In genomic region chr15:34644061-34644460, GRCh38 we compare ENCODE assay signal across 11 cellular contexts.
A peak's percentile ranks its signal among the peaks of the same experiment; 100 is the strongest.
DNase-seq lines count a peak whose midpoint lies in the region; ATAC-seq, FAIRE-seq and TF ChIP-seq lines count a peak whose summit lies in the region.
"Had no signal": no experiment of that assay in that cellular context is flagged by ENCODE, and none has a peak within 500 bp of the region (broad histone marks: within the 10 kb centered on the region; RNA-seq: fewer than 3 reads in every experiment).

No MANE protein-coding gene starts in this region.

- no peaks in the 10 kb centered on the region for H3K27me3 ChIP-seq in bronchial epithelial cell (ENCODE audit: control insufficient read depth, insufficient read depth, low read length)

- DNase-seq in AG10803 (ENCODE audit: low read depth) (peak; percentile 77), LHCN-M2 (ENCODE audit: low read depth) (peak; percentile 88), bronchial epithelial cell (ENCODE audit: low read depth) (peak; percentile 79), kidney tubule cell (ENCODE audit: low spot score) (peak; percentile 83), NCI-H187 (lab: John Stamatoyannopoulos, UW) (no peak), NCI-H2227 (lab: John Stamatoyannopoulos, UW; ENCODE audit: unreplicated experiment) (no peak), putamen (ENCODE audit: low spot score) (no peak)
- DNase-seq: activated CD4-positive, alpha-beta T cell treated with anti-CD3 and anti-CD28 coated beads for 4 hours had no signal

- no peak for FAIRE-seq in bronchial epithelial cell (lab: Jason Lieb, UNC)
- FAIRE-seq: G401.6 had no signal

- TF ChIP-seq CTCF in AG10803 (conservative IDR thresholded peaks at IDR 0.05; ENCODE audit: low read length) (no peak), bronchial epithelial cell (IDR thresholded peaks at IDR 0.05; ENCODE audit: insufficient read depth, low read length, severe bottlenecking) (no peak)

- H3K36me3 ChIP-seq in bronchial epithelial cell (ENCODE audit: control insufficient read depth, insufficient read depth, low read length): no peaks in the 10 kb centered on the region

- H3K4me3 ChIP-seq in AG10803 (ENCODE audit: low read length) (no peak overlapping the region), bronchial epithelial cell (ENCODE audit: low read depth, low read length) (no peak overlapping the region)

- no peak for ATAC-seq in HG02610 (IDR thresholded peaks at IDR 0.05; ENCODE audit: unreplicated experiment)
- ATAC-seq: stimulated activated memory B cell treated with anti-CD40 and anti-IgM and Interleukin-4, amounts not matched to agents 10 μg/mL and 1 μg/mL and 100 μg/mL, for 72 hours had no signal

Comparison
In these comparisons a context has a peak if more than half of its experiments do, and no peak if none do; other contexts are left out.
1. DNase-seq: peak in AG10803 (single experiment), LHCN-M2 (single experiment), bronchial epithelial cell (single experiment) and kidney tubule cell (single experiment); none in NCI-H187 (0 of 2), NCI-H2227 (single experiment) and putamen (single experiment).